In the genomic region with DNA sequence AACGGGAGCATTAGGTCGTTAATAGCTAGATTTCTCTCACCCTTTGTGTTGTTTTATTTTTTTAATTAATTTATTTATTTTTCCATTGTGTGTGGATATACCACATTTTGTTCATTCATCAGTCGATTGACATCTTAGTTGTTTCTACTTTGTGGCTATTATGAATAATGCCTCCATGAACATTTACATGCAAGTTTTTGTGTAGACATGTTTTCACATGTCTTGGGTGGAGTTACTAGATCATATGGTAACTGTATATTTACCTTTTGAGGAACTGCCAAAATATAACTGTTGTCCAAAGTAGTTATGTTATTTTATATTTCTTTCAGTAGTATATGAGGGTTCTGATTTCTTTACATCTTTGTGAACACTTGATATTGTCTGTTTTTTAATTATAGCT, we compare ENCODE assay signal across 22 cellular contexts. TPM values are rescaled to one million over a fixed set of nuclear protein-coding genes. Genes with fewer than 3 reads are reported as not detected.
DNase-seq lines count a peak whose midpoint lies in the region; ATAC-seq, FAIRE-seq and TF ChIP-seq lines count a peak whose summit lies in the region.
"Had no signal": no experiment of that assay in that cellular context is flagged by ENCODE, and none has a peak within 500 bp of the region (broad histone marks: within the 10 kb centered on the region; RNA-seq: fewer than 3 reads in every experiment).

No MANE protein-coding gene starts in this region.

- peak overlapping the region; percentile 49 for H3K27ac Mint-ChIP-seq in T-helper 17 cell
- peak overlapping the region; percentile 48 for H3K27ac Mint-ChIP-seq in endothelial cell (ENCODE audit: unreplicated experiment)
- H3K27ac Mint-ChIP-seq: CD8-positive, alpha-beta T cell; HFFc6 had no signal

- H3K4me1 Mint-ChIP-seq in T-helper 17 cell (peaks cover 11% of the 10 kb centered on the region), endothelial cell (ENCODE audit: unreplicated experiment) (no peaks in the 10 kb centered on the region)
- H3K4me1 Mint-ChIP-seq: CD4-positive, CD25-positive, alpha-beta regulatory T cell had no signal

- no peaks in the 10 kb centered on the region for H3K9me3 Mint-ChIP-seq in endothelial cell (ENCODE audit: unreplicated experiment)
- H3K9me3 Mint-ChIP-seq: CD4-positive, CD25-positive, alpha-beta regulatory T cell; CD8-positive, alpha-beta T cell; HFFc6 had no signal

- peak; percentile 90 for FAIRE-seq in A549 (lab: Jason Lieb, UNC)
- FAIRE-seq: D721Med, GM12892, H54 had no signal

- WGBS in A549 (ENCODE audit: missing lambda C conversion rate) = 86% methylated on average over 3 of the region's 3 CpGs

- no peak overlapping the region for H3K4me3 Mint-ChIP-seq in T-helper 17 cell
- no peak overlapping the region for H3K4me3 Mint-ChIP-seq in endothelial cell (ENCODE audit: unreplicated experiment)
- H3K4me3 Mint-ChIP-seq: CD4-positive, CD25-positive, alpha-beta regulatory T cell; CD8-positive, alpha-beta T cell; HFFc6 had no signal

- TF ChIP-seq POLR2A in A549 (IDR thresholded peaks at IDR 0.05; ENCODE audit: low read length) = no peak

- TF ChIP-seq CTCF in A549 (IDR thresholded peaks at IDR 0.05) = no peak
- TF ChIP-seq CTCF in endothelial cell (IDR thresholded peaks at IDR 0.05; ENCODE audit: unreplicated experiment) = no peak
- no peak for TF ChIP-seq CTCF in GM10248 (IDR thresholded peaks at IDR 0.05; ENCODE audit: control extremely low read depth, extremely low read depth, low read depth, missing control alignments)

- H3K4me3 ChIP-seq in A549 = no peak overlapping the region
- H3K4me3 ChIP-seq: HAP-1 had no signal

- TF ChIP-seq EP300 in A549 (IDR thresholded peaks at IDR 0.05) = no peak

- H3K9me3 ChIP-seq in A549 (no peaks in the 10 kb centered on the region), T-helper 17 cell (ENCODE audit: control insufficient read depth, low read length, poor library complexity, severe bottlenecking) (no peaks in the 10 kb centered on the region)
- H3K9me3 ChIP-seq: Caco-2, HAP-1 had no signal

- CTCF ChIA-PET in A549 (lab: Yijun Ruan, JAX) (interaction anchor here (0.6 to 1.6 kb wide), 5 partner anchors 9 to 139 kb away, joined by 3 to 6 read pairs (median 3); no protein-coding TSS in a partner anchor), GM10248 (lab: Yijun Ruan, JAX) (interaction anchor here (0.8 to 1.6 kb wide), 4 partner anchors 16 to 27 kb away, joined by 3 to 4 read pairs (median 3); a partner anchor contains a TSS)

- no peaks in the 10 kb centered on the region for H3K27me3 Mint-ChIP-seq in T-helper 17 cell
- H3K27me3 Mint-ChIP-seq in endothelial cell (ENCODE audit: unreplicated experiment) = peaks cover 2% of the 10 kb centered on the region
- H3K27me3 Mint-ChIP-seq: CD4-positive, CD25-positive, alpha-beta regulatory T cell had no signal

- no peak for DNase-seq in A549 (ENCODE audit: low read depth in 1 of 2, low spot score in 1 of 2)
- no peak for DNase-seq in T-helper 17 cell
- no peak for DNase-seq in endothelial cell (ENCODE audit: low spot score)
- no peak for DNase-seq in NCI-H128 (lab: John Stamatoyannopoulos, UW; ENCODE audit: unreplicated experiment)
- DNase-seq in NCI-H2171 treated with DMSO at 0.1 percent for 48 hours (lab: John Stamatoyannopoulos, UW) = no peak
- no peak for DNase-seq in GM10248 (ENCODE audit: extremely low spot score)
- DNase-seq: 8988T; Caco-2; CD4-positive, CD25-positive, alpha-beta regulatory T cell; CD8-positive, alpha-beta T cell; DMS 273 treated with DMSO at 0.1 percent for 48 hours; DMS79; EL; GF-D8; GOT3; HFFc6 had no signal

- H3K27ac ChIP-seq in A549 = no peak overlapping the region
- H3K27ac ChIP-seq: C4-2B had no signal

- POLR2A ChIA-PET in A549 (lab: Yijun Ruan, JAX) = no interaction called here
- POLR2A ChIA-PET in GM10248 (lab: Yijun Ruan, JAX) = no interaction called here

- ATAC-seq in A549 (no peak), T-helper 17 cell (no peak)
- ATAC-seq: CD8-positive, alpha-beta T cell had no signal

- no peaks in the 10 kb centered on the region for H3K4me1 ChIP-seq in A549
- H3K4me1 ChIP-seq: Caco-2, HAP-1 had no signal

- no peak for TF ChIP-seq RAD21 in A549 (conservative IDR thresholded peaks at IDR 0.05 in 1 of 2, IDR thresholded peaks at IDR 0.05 in 1 of 2)

- H3K36me3 Mint-ChIP-seq in T-helper 17 cell (ENCODE audit: low read depth) (peaks cover 7% of the 10 kb centered on the region), endothelial cell (ENCODE audit: low read depth, unreplicated experiment) (no peaks in the 10 kb centered on the region)

- H3K4me2 ChIP-seq in A549 = no peak overlapping the region

TF ChIP-seq in A549, 52 proteins besides CTCF, POLR2A, EP300 and RAD21:
- TF ChIP-seq TP53 (CRISPR knock-in tag; IDR thresholded peaks at IDR 0.05) (no peak), ESRRA (IDR thresholded peaks at IDR 0.05; ENCODE audit: borderline replicate concordance, low read length) (no peak), RCOR1 (IDR thresholded peaks at IDR 0.05; ENCODE audit: low read depth, low read length) (no peak), HOXA7 (CRISPR knock-in tag; IDR thresholded peaks at IDR 0.05) (no peak), HEYL (CRISPR knock-in tag; IDR thresholded peaks at IDR 0.05) (no peak), ZFP36 (IDR thresholded peaks at IDR 0.05; ENCODE audit: borderline replicate concordance, partially characterized antibody) (no peak)
- TF ChIP-seq, protein P1, sequence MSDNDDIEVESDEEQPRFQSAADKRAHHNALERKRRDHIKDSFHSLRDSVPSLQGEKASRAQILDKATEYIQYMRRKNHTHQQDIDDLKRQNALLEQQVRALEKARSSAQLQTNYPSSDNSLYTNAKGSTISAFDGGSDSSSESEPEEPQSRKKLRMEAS (IDR thresholded peaks at IDR 0.05) = no peak
TF ChIP-seq in A549: peak in this region for 0.

RNA-seq across cellular contexts. Expression of a gene that starts 18.8 kb away (rescaled TPM):
- polyA plus RNA-seq in A549 (2011; rRNA removed) (62.7 and 70.9 TPM in 2 replicates), A549 (2017; fragmentation: RNase III; extraction: RNeasy Plus Mini Kit Qiagen cat#74134 plus additional on column Dnase treatment) (49.4 to 53.5 TPM (median 50.9 TPM) in 3 replicates)
- polyA plus RNA-seq in A549 (2012; cell fraction: cytosol; rRNA removed) = 17.8 and 18.5 TPM in 2 replicates
- 9.0 and 11.5 TPM in 2 replicates for polyA plus RNA-seq in A549 (2012; cell fraction: nucleus; rRNA removed)
- 27.4 and 30.0 TPM in 2 replicates for polyA minus RNA-seq in A549 (2011; rRNA and poly(A)+ RNA removed)
- total RNA-seq in T-helper 17 cell (10 to 100 TPM in 1 of 2 donors, 1 to 10 TPM in 1; 5.6 to 10.5 TPM), endothelial cell (ENCODE audit: unreplicated experiment) (19.3 TPM)

RNA-seq across cellular contexts. Expression of a gene that starts 19.3 kb away (rescaled TPM):
- polyA plus RNA-seq in A549 (2011; rRNA removed) (6,042 and 6,957 TPM in 2 replicates), A549 (2017; fragmentation: RNase III; extraction: RNeasy Plus Mini Kit Qiagen cat#74134 plus additional on column Dnase treatment) (4,068 to 4,549 TPM (median 4,330 TPM) in 3 replicates)
- polyA plus RNA-seq in A549 (2012; cell fraction: cytosol; rRNA removed) = 4,543 and 5,300 TPM in 2 replicates
- polyA plus RNA-seq in A549 (2012; cell fraction: nucleus; rRNA removed) = 2,306 and 2,953 TPM in 2 replicates
- 4,920 and 5,293 TPM in 2 replicates for polyA minus RNA-seq in A549 (2011; rRNA and poly(A)+ RNA removed)
- total RNA-seq in T-helper 17 cell (1,000 to 10,000 TPM; 3,651 to 3,689 TPM), endothelial cell (ENCODE audit: unreplicated experiment) (3,652 TPM)

RNA-seq across cellular contexts. Expression of a gene that starts 26.4 kb away (rescaled TPM):
- 70.5 and 84.9 TPM in 2 replicates for polyA plus RNA-seq in A549 (2011; rRNA removed)
- polyA plus RNA-seq in A549 (2012; cell fraction: cytosol; rRNA removed) = 69.9 and 90.5 TPM in 2 replicates
- polyA plus RNA-seq in A549 (2012; cell fraction: nucleus; rRNA removed) = 12.3 and 15.3 TPM in 2 replicates
- 78.7 to 85.1 TPM (median 80.9 TPM) in 3 replicates for polyA plus RNA-seq in A549 (2017; fragmentation: RNase III; extraction: RNeasy Plus Mini Kit Qiagen cat#74134 plus additional on column Dnase treatment)
- polyA minus RNA-seq in A549 (2011; rRNA and poly(A)+ RNA removed) = 12.7 and 15.0 TPM in 2 replicates
- 10 to 100 TPM; 15.1 to 20.5 TPM for total RNA-seq in T-helper 17 cell
- 16.2 TPM for total RNA-seq in endothelial cell (ENCODE audit: unreplicated experiment)

RNA-seq across cellular contexts. Expression of a gene that starts 41.9 kb away (rescaled TPM):
- polyA plus RNA-seq in A549 (2011; rRNA removed) (not detected in 2 replicates), A549 (2017; fragmentation: RNase III; extraction: RNeasy Plus Mini Kit Qiagen cat#74134 plus additional on column Dnase treatment) (0.05 TPM in 1 of 3 replicates, not detected in the others)
- not detected in 2 replicates for polyA plus RNA-seq in A549 (2012; cell fraction: cytosol; rRNA removed)
- not detected in 2 replicates for polyA plus RNA-seq in A549 (2012; cell fraction: nucleus; rRNA removed)
- not detected in 2 replicates for polyA minus RNA-seq in A549 (2011; rRNA and poly(A)+ RNA removed)
- total RNA-seq in T-helper 17 cell (not detected), endothelial cell (ENCODE audit: unreplicated experiment) (not detected)
- total RNA-seq: A673; Caco-2; CD4-positive, CD25-positive, alpha-beta regulatory T cell; CD8-positive, alpha-beta T cell had no signal
